ENCODE assay signal across 12 cellular contexts in the genomic region with DNA sequence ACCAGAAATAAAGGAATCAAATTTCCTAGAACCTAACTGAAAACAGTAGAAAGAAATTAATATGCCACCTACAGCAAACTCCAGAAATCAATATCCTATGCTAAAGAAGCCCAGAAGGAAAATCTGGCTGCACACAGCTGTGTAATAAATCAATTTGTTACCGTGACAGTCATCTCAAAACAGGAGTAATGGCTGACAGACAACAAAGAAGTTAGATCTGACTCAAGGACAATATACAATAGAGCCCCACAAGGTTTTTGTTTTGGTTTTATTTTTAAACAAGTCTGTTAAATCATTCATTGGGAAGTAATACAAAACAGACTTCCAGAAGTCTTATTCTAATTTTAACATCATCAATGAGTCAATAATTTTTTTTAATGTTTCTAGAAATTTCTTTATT.
DNase-seq lines count a peak whose midpoint lies in the region; ATAC-seq and TF ChIP-seq lines count a peak whose summit lies in the region.
"Had no signal": no experiment of that assay in that cellular context is flagged by ENCODE, and none has a peak within 500 bp of the region (broad histone marks: within the 10 kb centered on the region; RNA-seq: fewer than 3 reads in every experiment).

No MANE protein-coding gene starts in this region.

- DNase-seq in GM10266 (ENCODE audit: extremely low spot score) (peak; percentile 51), NCI-H2196 treated with DMSO at 0.1 percent for 48 hours (lab: John Stamatoyannopoulos, UW; ENCODE audit: unreplicated experiment) (no peak), pons (ENCODE audit: low spot score) (no peak)
- no peak for DNase-seq in activated naive CD8-positive, alpha-beta T cell treated with anti-CD3 and anti-CD28 coated beads, Interleukin-2, amount 50 U/mL, for 24 hours
- DNase-seq: activated CD4-positive, alpha-beta memory T cell treated with anti-CD3 and anti-CD28 coated beads, Interleukin-2, amount 10 ng/mL, durations not matched to agents 7 days and 5 days; NCI-H524; stimulated activated CD4-positive, alpha-beta T cell treated with anti-CD3 and anti-CD28 coated beads, Interleukin-1b, Interleukin-23, amount 100 ng/mL, for 48 hours; stomach had no signal

- no peak overlapping the region for H3K27ac Mint-ChIP-seq in activated naive CD8-positive, alpha-beta T cell treated with anti-CD3 and anti-CD28 coated beads, Interleukin-2, amount 50 U/mL, for 24 hours
- H3K27ac Mint-ChIP-seq: activated CD4-positive, alpha-beta memory T cell treated with anti-CD3 and anti-CD28 coated beads, Interleukin-2, amount 10 ng/mL, durations not matched to agents 7 days and 5 days had no signal

- H3K4me3 Mint-ChIP-seq in activated naive CD8-positive, alpha-beta T cell treated with anti-CD3 and anti-CD28 coated beads, Interleukin-2, amount 50 U/mL, for 24 hours, result no peak overlapping the region
- H3K4me3 Mint-ChIP-seq: activated CD4-positive, alpha-beta memory T cell treated with anti-CD3 and anti-CD28 coated beads, Interleukin-2, amount 10 ng/mL, durations not matched to agents 7 days and 5 days had no signal

- TF ChIP-seq CTCF in GM10266 (IDR thresholded peaks at IDR 0.05; ENCODE audit: control insufficient read depth, insufficient read depth, low read depth, missing control alignments), result no peak

- ATAC-seq in GM18520 (IDR thresholded peaks at IDR 0.05; ENCODE audit: unreplicated experiment), result peak; percentile 31
- peak; percentile 71 for ATAC-seq in HG03280 (IDR thresholded peaks at IDR 0.05; ENCODE audit: unreplicated experiment)
- peak; percentile 77 for ATAC-seq in activated naive CD8-positive, alpha-beta T cell treated with anti-CD3 and anti-CD28 coated beads, Interleukin-2, amount 50 U/mL, for 24 hours
- no peak for ATAC-seq in GM21825 (IDR thresholded peaks at IDR 0.05; ENCODE audit: unreplicated experiment)
- no peak for ATAC-seq in HG02885 (IDR thresholded peaks at IDR 0.05; ENCODE audit: poor library complexity, unreplicated experiment)

- H3K36me3 Mint-ChIP-seq in activated naive CD8-positive, alpha-beta T cell treated with anti-CD3 and anti-CD28 coated beads, Interleukin-2, amount 50 U/mL, for 24 hours (ENCODE audit: low read depth), result peaks cover 22% of the 10 kb centered on the region

- no peaks in the 10 kb centered on the region for H3K27me3 Mint-ChIP-seq in activated naive CD8-positive, alpha-beta T cell treated with anti-CD3 and anti-CD28 coated beads, Interleukin-2, amount 50 U/mL, for 24 hours
- H3K27me3 Mint-ChIP-seq: activated CD4-positive, alpha-beta memory T cell treated with anti-CD3 and anti-CD28 coated beads, Interleukin-2, amount 10 ng/mL, durations not matched to agents 7 days and 5 days had no signal

- H3K9me3 Mint-ChIP-seq in activated naive CD8-positive, alpha-beta T cell treated with anti-CD3 and anti-CD28 coated beads, Interleukin-2, amount 50 U/mL, for 24 hours, result no peaks in the 10 kb centered on the region
- H3K9me3 Mint-ChIP-seq: activated CD4-positive, alpha-beta memory T cell treated with anti-CD3 and anti-CD28 coated beads, Interleukin-2, amount 10 ng/mL, durations not matched to agents 7 days and 5 days had no signal

- H3K4me1 Mint-ChIP-seq in activated naive CD8-positive, alpha-beta T cell treated with anti-CD3 and anti-CD28 coated beads, Interleukin-2, amount 50 U/mL, for 24 hours, result peaks cover 68% of the 10 kb centered on the region

Comparison
In these comparisons a context has a peak if more than half of its experiments do, and no peak if none do; other contexts are left out.
1. ATAC-seq: peak in GM18520 (single experiment), HG03280 (single experiment) and activated naive CD8-positive, alpha-beta T cell treated with anti-CD3 and anti-CD28 coated beads, Interleukin-2, amount 50 U/mL, for 24 hours (single experiment); none in GM21825 (single experiment) and HG02885 (single experiment).